ENCODE assay signal across 8 cellular contexts in genomic region chr7:155643804-155644177, GRCh38. TPM values are rescaled to one million over a fixed set of nuclear protein-coding genes. Genes with fewer than 3 reads are reported as not detected.
DNase-seq lines count a peak whose midpoint lies in the region; ATAC-seq and TF ChIP-seq lines count a peak whose summit lies in the region.

No MANE protein-coding gene starts in this region.

- peaks cover 38% of the 10 kb centered on the region for H3K4me1 Mint-ChIP-seq in activated CD4-positive, alpha-beta memory T cell treated with anti-CD3 and anti-CD28 coated beads for 36 hours (ENCODE audit: low read depth)
- peaks cover 43% of the 10 kb centered on the region for H3K4me1 Mint-ChIP-seq in stimulated activated naive CD8-positive, alpha-beta T cell treated with anti-CD3 and anti-CD28 coated beads, Interleukin-15, amount 100 ng/mL, for 72 hours

- DNase-seq in BJ (ENCODE audit: low read depth): no peak
- no peak for DNase-seq in HFF-Myc (ENCODE audit: extremely low read depth, low read depth)
- no peak for DNase-seq in activated CD4-positive, alpha-beta memory T cell treated with anti-CD3 and anti-CD28 coated beads for 36 hours
- DNase-seq in stimulated activated naive CD8-positive, alpha-beta T cell treated with anti-CD3 and anti-CD28 coated beads, Interleukin-15, amount 100 ng/mL, for 72 hours: no peak
- DNase-seq in COLO829 (ENCODE audit: low spot score): no peak
- DNase-seq in stimulated activated naive CD4-positive, alpha-beta T cell (lab: John Stamatoyannopoulos, UW): no peak

- CTCF ChIA-PET in BJ (lab: Yijun Ruan, JAX): interaction anchor here (0.8 to 1.6 kb wide), 2 partner anchors 45 to 95 kb away, joined by 3 to 9 read pairs; no protein-coding TSS in a partner anchor
- CTCF ChIA-PET in activated CD4-positive, alpha-beta memory T cell treated with anti-CD3 and anti-CD28 coated beads for 36 hours (lab: Charles Lee): interaction anchor here (0.6 to 1.4 kb wide), 6 partner anchors 22 to 124 kb away, joined by 3 to 10 read pairs (median 4); no protein-coding TSS in a partner anchor

- peaks cover 61% of the 10 kb centered on the region for H3K36me3 Mint-ChIP-seq in activated CD4-positive, alpha-beta memory T cell treated with anti-CD3 and anti-CD28 coated beads for 36 hours

- intact Hi-C loops in activated CD4-positive, alpha-beta memory T cell treated with anti-CD3 and anti-CD28 coated beads for 36 hours (cut with micrococcal nuclease): loop anchor here (1.0 to 10.0 kb wide), 7 partner anchors 17 to 1491 kb away; partner anchors contain the start of genes LMBR1 and UBE3C

- peak overlapping the region; percentile 89 for H3K4me3 Mint-ChIP-seq in activated CD4-positive, alpha-beta memory T cell treated with anti-CD3 and anti-CD28 coated beads for 36 hours
- H3K4me3 Mint-ChIP-seq in stimulated activated naive CD8-positive, alpha-beta T cell treated with anti-CD3 and anti-CD28 coated beads, Interleukin-15, amount 100 ng/mL, for 72 hours: peak overlapping the region; percentile 90 to 94

- H3K4me3 ChIP-seq in BJ (ENCODE audit: low read depth, low read length): peak overlapping the region; percentile 97
- peak overlapping the region; percentile 95 for H3K4me3 ChIP-seq in HFF-Myc (replicated peaks; ENCODE audit: low read depth, low read length)
- peak overlapping the region; percentile 87 for H3K4me3 ChIP-seq in iPS-11a (ENCODE audit: low read depth, low read length)

- peak overlapping the region; percentile 94 for H3K27ac Mint-ChIP-seq in activated CD4-positive, alpha-beta memory T cell treated with anti-CD3 and anti-CD28 coated beads for 36 hours
- peak overlapping the region; percentile 98 to 99 for H3K27ac Mint-ChIP-seq in stimulated activated naive CD8-positive, alpha-beta T cell treated with anti-CD3 and anti-CD28 coated beads, Interleukin-15, amount 100 ng/mL, for 72 hours

- peaks cover 11% of the 10 kb centered on the region for H3K9me3 Mint-ChIP-seq in activated CD4-positive, alpha-beta memory T cell treated with anti-CD3 and anti-CD28 coated beads for 36 hours
- H3K9me3 Mint-ChIP-seq in stimulated activated naive CD8-positive, alpha-beta T cell treated with anti-CD3 and anti-CD28 coated beads, Interleukin-15, amount 100 ng/mL, for 72 hours: peaks cover 3 to 9% of the 10 kb centered on the region in 2 donors

- peaks cover 3% of the 10 kb centered on the region for H3K36me3 ChIP-seq in BJ (ENCODE audit: control insufficient read depth, insufficient read depth, low read length)

- no peaks in the 10 kb centered on the region for H3K27me3 ChIP-seq in BJ (ENCODE audit: control insufficient read depth, insufficient read depth, low read length)

- ATAC-seq in stimulated activated naive CD8-positive, alpha-beta T cell treated with anti-CD3 and anti-CD28 coated beads, Interleukin-15, amount 100 ng/mL, for 72 hours: peak; percentile 22
- no peak for ATAC-seq in GM21447 (IDR thresholded peaks at IDR 0.05; ENCODE audit: unreplicated experiment)

- no peak for TF ChIP-seq CTCF in BJ (IDR thresholded peaks at IDR 0.05; ENCODE audit: insufficient read depth, low read depth, low read length)
- no peak for TF ChIP-seq CTCF in HFF-Myc (IDR thresholded peaks at IDR 0.05; ENCODE audit: low read depth, low read length, missing control alignments)

- POLR2A ChIA-PET in BJ (lab: Charles Lee): interaction anchor here (0.6 to 0.7 kb wide), 2 partner anchors 346 to 655 kb away, joined by 3 to 8 read pairs; no protein-coding TSS in a partner anchor
- POLR2A ChIA-PET in activated CD4-positive, alpha-beta memory T cell treated with anti-CD3 and anti-CD28 coated beads for 36 hours (lab: Charles Lee): interaction anchor here (0.6 to 1.4 kb wide), 4 partner anchors 58 to 437 kb away, joined by 3 to 6 read pairs (median 4); no protein-coding TSS in a partner anchor

- H3K27me3 Mint-ChIP-seq in activated CD4-positive, alpha-beta memory T cell treated with anti-CD3 and anti-CD28 coated beads for 36 hours: peaks cover 2% of the 10 kb centered on the region
- H3K27me3 Mint-ChIP-seq in stimulated activated naive CD8-positive, alpha-beta T cell treated with anti-CD3 and anti-CD28 coated beads, Interleukin-15, amount 100 ng/mL, for 72 hours: peaks cover under 1% of the 10 kb centered on the region

RNA-seq across cellular contexts. Expression of gene RBM33, which starts 0.7 kb away (rescaled TPM):
- 5.0 and 5.2 TPM in 2 replicates for polyA plus RNA-seq in BJ (2011; rRNA removed)
- 12.7 and 14.7 TPM in 2 replicates for polyA minus RNA-seq in BJ (2011; rRNA and poly(A)+ RNA removed)
- total RNA-seq in activated CD4-positive, alpha-beta memory T cell treated with anti-CD3 and anti-CD28 coated beads for 36 hours: 10 to 100 TPM; 57.7 to 65.3 TPM
